Comparison of ENCODE assay signal across 1 cellular context in the genomic region with DNA sequence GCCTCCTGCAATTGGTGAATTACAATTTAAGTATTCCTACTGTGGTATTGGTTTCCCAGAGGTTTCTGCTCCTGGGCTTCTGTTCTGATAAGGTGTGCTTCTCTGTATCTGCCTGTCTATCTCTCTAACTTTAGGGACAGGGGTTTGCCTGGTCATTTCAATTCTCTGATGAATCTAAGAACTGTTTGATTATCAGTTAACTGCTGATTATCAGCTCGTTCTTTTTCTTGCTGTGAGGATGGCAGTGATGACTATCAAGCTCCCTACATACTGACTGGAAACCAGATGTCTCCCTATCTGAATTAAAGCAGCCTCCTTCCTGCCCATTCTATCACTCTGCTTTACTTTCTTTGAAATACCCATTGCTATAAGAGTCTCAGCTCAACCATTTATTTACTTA.
TF ChIP-seq lines count a peak whose summit lies in the region.

No MANE protein-coding gene starts in this region.

TF ChIP-seq in GM12878, 131 proteins besides CTCF, POLR2A, EP300 and RAD21:
- TF ChIP-seq, protein P1, sequence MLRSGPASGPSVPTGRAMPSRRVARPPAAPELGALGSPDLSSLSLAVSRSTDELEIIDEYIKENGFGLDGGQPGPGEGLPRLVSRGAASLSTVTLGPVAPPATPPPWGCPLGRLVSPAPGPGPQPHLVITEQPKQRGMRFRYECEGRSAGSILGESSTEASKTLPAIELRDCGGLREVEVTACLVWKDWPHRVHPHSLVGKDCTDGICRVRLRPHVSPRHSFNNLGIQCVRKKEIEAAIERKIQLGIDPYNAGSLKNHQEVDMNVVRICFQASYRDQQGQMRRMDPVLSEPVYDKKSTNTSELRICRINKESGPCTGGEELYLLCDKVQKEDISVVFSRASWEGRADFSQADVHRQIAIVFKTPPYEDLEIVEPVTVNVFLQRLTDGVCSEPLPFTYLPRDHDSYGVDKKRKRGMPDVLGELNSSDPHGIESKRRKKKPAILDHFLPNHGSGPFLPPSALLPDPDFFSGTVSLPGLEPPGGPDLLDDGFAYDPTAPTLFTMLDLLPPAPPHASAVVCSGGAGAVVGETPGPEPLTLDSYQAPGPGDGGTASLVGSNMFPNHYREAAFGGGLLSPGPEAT (IDR thresholded peaks at IDR 0.05; ENCODE audit: low read depth): no peak
- TF ChIP-seq ZBED1 (IDR thresholded peaks at IDR 0.05; ENCODE audit: borderline replicate concordance): no peak
- TF ChIP-seq, protein P2, sequence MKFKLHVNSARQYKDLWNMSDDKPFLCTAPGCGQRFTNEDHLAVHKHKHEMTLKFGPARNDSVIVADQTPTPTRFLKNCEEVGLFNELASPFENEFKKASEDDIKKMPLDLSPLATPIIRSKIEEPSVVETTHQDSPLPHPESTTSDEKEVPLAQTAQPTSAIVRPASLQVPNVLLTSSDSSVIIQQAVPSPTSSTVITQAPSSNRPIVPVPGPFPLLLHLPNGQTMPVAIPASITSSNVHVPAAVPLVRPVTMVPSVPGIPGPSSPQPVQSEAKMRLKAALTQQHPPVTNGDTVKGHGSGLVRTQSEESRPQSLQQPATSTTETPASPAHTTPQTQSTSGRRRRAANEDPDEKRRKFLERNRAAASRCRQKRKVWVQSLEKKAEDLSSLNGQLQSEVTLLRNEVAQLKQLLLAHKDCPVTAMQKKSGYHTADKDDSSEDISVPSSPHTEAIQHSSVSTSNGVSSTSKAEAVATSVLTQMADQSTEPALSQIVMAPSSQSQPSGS (IDR thresholded peaks at IDR 0.05; ENCODE audit: low read length): no peak
- TF ChIP-seq JUND (IDR thresholded peaks at IDR 0.05; ENCODE audit: low read depth, low read length): no peak
- no peak for TF ChIP-seq PAX5 (IDR thresholded peaks at IDR 0.05; ENCODE audit: borderline replicate concordance, low read depth, low read length)
- TF ChIP-seq GABPA (IDR thresholded peaks at IDR 0.05; ENCODE audit: low read depth): no peak
- TF ChIP-seq, protein P3, sequence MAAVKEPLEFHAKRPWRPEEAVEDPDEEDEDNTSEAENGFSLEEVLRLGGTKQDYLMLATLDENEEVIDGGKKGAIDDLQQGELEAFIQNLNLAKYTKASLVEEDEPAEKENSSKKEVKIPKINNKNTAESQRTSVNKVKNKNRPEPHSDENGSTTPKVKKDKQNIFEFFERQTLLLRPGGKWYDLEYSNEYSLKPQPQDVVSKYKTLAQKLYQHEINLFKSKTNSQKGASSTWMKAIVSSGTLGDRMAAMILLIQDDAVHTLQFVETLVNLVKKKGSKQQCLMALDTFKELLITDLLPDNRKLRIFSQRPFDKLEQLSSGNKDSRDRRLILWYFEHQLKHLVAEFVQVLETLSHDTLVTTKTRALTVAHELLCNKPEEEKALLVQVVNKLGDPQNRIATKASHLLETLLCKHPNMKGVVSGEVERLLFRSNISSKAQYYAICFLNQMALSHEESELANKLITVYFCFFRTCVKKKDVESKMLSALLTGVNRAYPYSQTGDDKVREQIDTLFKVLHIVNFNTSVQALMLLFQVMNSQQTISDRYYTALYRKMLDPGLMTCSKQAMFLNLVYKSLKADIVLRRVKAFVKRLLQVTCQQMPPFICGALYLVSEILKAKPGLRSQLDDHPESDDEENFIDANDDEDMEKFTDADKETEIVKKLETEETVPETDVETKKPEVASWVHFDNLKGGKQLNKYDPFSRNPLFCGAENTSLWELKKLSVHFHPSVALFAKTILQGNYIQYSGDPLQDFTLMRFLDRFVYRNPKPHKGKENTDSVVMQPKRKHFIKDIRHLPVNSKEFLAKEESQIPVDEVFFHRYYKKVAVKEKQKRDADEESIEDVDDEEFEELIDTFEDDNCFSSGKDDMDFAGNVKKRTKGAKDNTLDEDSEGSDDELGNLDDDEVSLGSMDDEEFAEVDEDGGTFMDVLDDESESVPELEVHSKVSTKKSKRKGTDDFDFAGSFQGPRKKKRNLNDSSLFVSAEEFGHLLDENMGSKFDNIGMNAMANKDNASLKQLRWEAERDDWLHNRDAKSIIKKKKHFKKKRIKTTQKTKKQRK (IDR thresholded peaks at IDR 0.05; ENCODE audit: low read depth, low read length): no peak
- TF ChIP-seq, protein P4, sequence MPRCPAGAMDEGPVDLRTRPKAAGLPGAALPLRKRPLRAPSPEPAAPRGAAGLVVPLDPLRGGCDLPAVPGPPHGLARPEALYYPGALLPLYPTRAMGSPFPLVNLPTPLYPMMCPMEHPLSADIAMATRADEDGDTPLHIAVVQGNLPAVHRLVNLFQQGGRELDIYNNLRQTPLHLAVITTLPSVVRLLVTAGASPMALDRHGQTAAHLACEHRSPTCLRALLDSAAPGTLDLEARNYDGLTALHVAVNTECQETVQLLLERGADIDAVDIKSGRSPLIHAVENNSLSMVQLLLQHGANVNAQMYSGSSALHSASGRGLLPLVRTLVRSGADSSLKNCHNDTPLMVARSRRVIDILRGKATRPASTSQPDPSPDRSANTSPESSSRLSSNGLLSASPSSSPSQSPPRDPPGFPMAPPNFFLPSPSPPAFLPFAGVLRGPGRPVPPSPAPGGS (IDR thresholded peaks at IDR 0.05; ENCODE audit: borderline replicate concordance, insufficient read depth, low read depth, low read length, poor library complexity, severe bottlenecking): no peak
- no peak for TF ChIP-seq ZNF622 (IDR thresholded peaks at IDR 0.05)
- TF ChIP-seq NR2F1 (conservative IDR thresholded peaks at IDR 0.05): no peak
- TF ChIP-seq HDGF (IDR thresholded peaks at IDR 0.05): no peak
- no peak for TF ChIP-seq CBFB (IDR thresholded peaks at IDR 0.05; ENCODE audit: low read depth)
- TF ChIP-seq NFIC (IDR thresholded peaks at IDR 0.05; ENCODE audit: low read depth, low read length): no peak
- no peak for TF ChIP-seq ATF7 (IDR thresholded peaks at IDR 0.05; ENCODE audit: low read depth)
- TF ChIP-seq CBX3 (IDR thresholded peaks at IDR 0.05; ENCODE audit: borderline replicate concordance, low read depth): no peak
- TF ChIP-seq RAD51 (IDR thresholded peaks at IDR 0.05): no peak
